9 cellular contexts compared by ENCODE assay signal in the genomic region with DNA sequence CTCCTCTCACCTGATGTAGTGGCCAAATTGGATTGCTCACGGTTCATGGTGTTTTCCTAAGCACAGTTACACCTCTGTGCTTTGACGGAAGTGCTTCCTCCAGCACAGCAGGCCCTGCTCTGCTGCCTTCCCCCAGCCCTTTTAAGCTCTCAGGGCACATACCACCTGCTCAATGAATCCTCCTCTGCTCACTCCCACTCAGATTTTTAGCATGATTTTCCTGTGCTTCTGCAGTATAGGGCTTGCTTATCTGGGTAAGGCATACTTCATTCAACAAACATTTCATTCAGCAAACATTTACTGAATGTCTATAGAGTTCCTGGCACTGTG.
DNase-seq lines count a peak whose midpoint lies in the region; ATAC-seq and TF ChIP-seq lines count a peak whose summit lies in the region.
"Had no signal": no experiment of that assay in that cellular context is flagged by ENCODE, and none has a peak within 500 bp of the region (broad histone marks: within the 10 kb centered on the region; RNA-seq: fewer than 3 reads in every experiment).

No MANE protein-coding gene starts in this region.

- intact Hi-C loops in lower lobe of right lung (cut with DNase I): no loop called here

- H3K4me3 ChIP-seq in lower lobe of right lung (no peak overlapping the region), osteoblast (ENCODE audit: insufficient read depth, low read length) (no peak overlapping the region)
- H3K4me3 ChIP-seq: thoracic aorta had no signal

- H3K36me3 ChIP-seq in lower lobe of right lung (no peaks in the 10 kb centered on the region), osteoblast (ENCODE audit: insufficient read depth, low read length) (no peaks in the 10 kb centered on the region)
- H3K36me3 ChIP-seq: thoracic aorta had no signal

- H4K20me1 ChIP-seq in osteoblast (ENCODE audit: insufficient read depth, low read length): no peaks in the 10 kb centered on the region

- H3K27ac ChIP-seq in lower lobe of right lung (peak overlapping the region; percentile 8), osteoblast (ENCODE audit: low read depth, low read length) (no peak overlapping the region)
- H3K27ac ChIP-seq: thoracic aorta had no signal

- H3K4me1 ChIP-seq in lower lobe of right lung: peaks cover 33% of the 10 kb centered on the region
- no peaks in the 10 kb centered on the region for H3K4me1 ChIP-seq in osteoblast (ENCODE audit: insufficient read depth, low read length)

- no peak overlapping the region for H3K4me2 ChIP-seq in osteoblast (ENCODE audit: insufficient read depth, low read length)

- H3K79me2 ChIP-seq in osteoblast (ENCODE audit: insufficient read depth, low read length): no peaks in the 10 kb centered on the region

- ATAC-seq in GM18868 (IDR thresholded peaks at IDR 0.05; ENCODE audit: unreplicated experiment) (peak; percentile 16), HG02852 (IDR thresholded peaks at IDR 0.05; ENCODE audit: unreplicated experiment) (peak; percentile 20), lower lobe of right lung (peak; percentile 74 to 84), HG03469 (IDR thresholded peaks at IDR 0.05; ENCODE audit: unreplicated experiment) (no peak)
- peak; percentile 67 to 72 for ATAC-seq in activated CD4-positive, CD25-positive, alpha-beta regulatory T cell treated with anti-CD3 and anti-CD28 coated beads, Interleukin-2, amount 50 U/mL, for 24 hours

- DNase-seq in lower lobe of right lung: no peak
- DNase-seq in UCSD-AML1 (lab: John Stamatoyannopoulos, UW; ENCODE audit: unreplicated experiment): no peak
- no peak for DNase-seq in osteoblast (ENCODE audit: insufficient read length, low spot score, missing footprints)
- no peak for DNase-seq in stimulated activated CD4-positive, alpha-beta T cell treated with anti-CD3 and anti-CD28 coated beads, Interleukin-12 subunit alpha, Interleukin-12 subunit beta, amount 100 ng/mL, for 4 hours

- H3K9me3 ChIP-seq in lower lobe of right lung (no peaks in the 10 kb centered on the region), osteoblast (ENCODE audit: low read depth, low read length) (no peaks in the 10 kb centered on the region)
- H3K9me3 ChIP-seq: thoracic aorta had no signal

- TF ChIP-seq CTCF in lower lobe of right lung (IDR thresholded peaks at IDR 0.05) (no peak), osteoblast (IDR thresholded peaks at IDR 0.05; ENCODE audit: extremely low read depth, low read depth, low read length) (no peak)

- H3K27me3 ChIP-seq in lower lobe of right lung (ENCODE audit: low read depth): no peaks in the 10 kb centered on the region
- no peaks in the 10 kb centered on the region for H3K27me3 ChIP-seq in osteoblast (ENCODE audit: insufficient read depth, low read length)

- H2AFZ ChIP-seq in osteoblast (ENCODE audit: low read length): no peak overlapping the region
